ENCODE assay signal across 9 cellular contexts in the genomic region with DNA sequence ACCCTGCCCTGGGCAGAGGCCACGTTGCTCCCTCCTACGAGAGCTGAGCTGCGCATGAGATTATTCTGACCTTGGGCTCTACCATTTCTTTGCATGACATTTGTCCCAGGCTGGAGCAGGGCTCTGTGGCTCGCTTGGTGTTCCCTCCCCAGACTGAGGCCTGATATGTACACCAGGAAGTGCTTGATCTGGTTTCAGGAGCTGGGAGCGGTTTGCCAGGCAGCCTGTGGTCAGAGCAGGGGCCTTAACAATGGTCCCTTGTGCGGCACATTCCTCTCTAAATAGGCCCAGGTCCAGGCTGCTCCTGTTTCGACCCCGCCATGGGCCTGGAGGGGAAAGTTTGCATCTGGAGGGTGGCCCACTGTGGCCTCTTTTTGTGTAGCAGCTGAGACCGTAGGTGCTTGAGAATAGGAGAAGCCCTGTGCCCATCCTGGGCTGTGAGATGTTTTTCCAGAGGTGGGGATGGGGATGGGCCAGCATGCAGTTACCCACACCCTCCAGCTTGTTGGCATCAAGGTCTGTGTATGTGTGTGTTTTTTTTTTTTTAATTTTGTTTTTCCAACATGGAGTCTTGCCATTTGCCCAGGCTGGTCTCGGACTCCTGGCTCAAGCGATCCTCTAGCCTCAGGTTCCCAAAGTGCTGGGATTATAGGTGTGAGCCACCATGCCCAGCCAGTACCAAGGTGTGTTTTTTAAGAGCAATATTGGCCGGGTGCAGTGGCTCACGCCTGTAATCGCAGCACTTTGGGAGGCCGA.
DNase-seq lines count a peak whose midpoint lies in the region; ATAC-seq, FAIRE-seq and TF ChIP-seq lines count a peak whose summit lies in the region.
"Had no signal": no experiment of that assay in that cellular context is flagged by ENCODE, and none has a peak within 500 bp of the region (broad histone marks: within the 10 kb centered on the region; RNA-seq: fewer than 3 reads in every experiment).

No MANE protein-coding gene starts in this region.

- H2BK5ac ChIP-seq in H1 (ENCODE audit: low read depth, low read length) = peak overlapping the region; percentile 66

- H3K4me3 ChIP-seq in H1 (ENCODE audit: extremely low read depth in 1 of 4, insufficient read depth in 2 of 4, low read depth in 3 of 4, low read length in 4 of 4) = no peak overlapping the region
- no peak overlapping the region for H3K4me3 ChIP-seq in mucosa of stomach (ENCODE audit: low read length)

- no peak overlapping the region; a peak in 2 of 7 replicates for H3K9ac ChIP-seq in H1 (replicated peaks in 1 of 4; ENCODE audit: extremely low read depth in 1 of 4, low read depth in 3 of 4, low read length in 3 of 4)
- H3K9ac ChIP-seq in mucosa of stomach (ENCODE audit: low read length) = peak overlapping the region; percentile 54

- no peak for ATAC-seq in activated naive CD4-positive, alpha-beta T cell treated with anti-CD3 and anti-CD28 coated beads, Interleukin-2, amount 50 U/mL, for 72 hours

- no peak for DNase-seq in activated naive CD4-positive, alpha-beta T cell treated with anti-CD3 and anti-CD28 coated beads, Interleukin-2, amount 10 ng/mL, durations not matched to agents 7 days and 5 days
- no peak for DNase-seq in activated naive CD4-positive, alpha-beta T cell treated with anti-CD3 and anti-CD28 coated beads, Interleukin-2, amount 50 U/mL, for 16 hours
- DNase-seq in H1 (ENCODE audit: low read depth in 1 of 2, low spot score in 2 of 2) (no peak), urothelium cell line (ENCODE audit: low spot score) (peak; percentile 77), A172 (ENCODE audit: low spot score) (no peak)
- DNase-seq in activated T-cell treated with anti-CD3 and anti-CD28 coated beads, Interleukin-2, amount 50 U/mL, for 48 hours = no peak
- no peak for DNase-seq in activated naive CD4-positive, alpha-beta T cell treated with anti-CD3 and anti-CD28 coated beads, Interleukin-2, amount 50 U/mL, for 72 hours (ENCODE audit: low spot score in 2 of 2)
- DNase-seq: activated naive CD8-positive, alpha-beta T cell treated with anti-CD3 and anti-CD28 coated beads for 36 hours had no signal

- H3K9me3 ChIP-seq in H1 (ENCODE audit: insufficient read depth in 2 of 2, low read depth in 1 of 2, low read length in 1 of 2) (no peaks in the 10 kb centered on the region), mucosa of stomach (ENCODE audit: control insufficient read depth, low read length) (no peaks in the 10 kb centered on the region)

- H3K23me2 ChIP-seq in H1 (ENCODE audit: low read depth, low read length) = no peaks in the 10 kb centered on the region; the same call in 1 of the 2 replicates

- H3K27ac Mint-ChIP-seq in activated naive CD4-positive, alpha-beta T cell treated with anti-CD3 and anti-CD28 coated beads, Interleukin-2, amount 10 ng/mL, durations not matched to agents 7 days and 5 days = peak overlapping the region; percentile 69
- no peak overlapping the region for H3K27ac Mint-ChIP-seq in activated naive CD4-positive, alpha-beta T cell treated with anti-CD3 and anti-CD28 coated beads, Interleukin-2, amount 50 U/mL, for 72 hours
- H3K27ac Mint-ChIP-seq: activated naive CD8-positive, alpha-beta T cell treated with anti-CD3 and anti-CD28 coated beads for 36 hours had no signal

- no peak overlapping the region for H3K56ac ChIP-seq in H1 (replicated peaks; ENCODE audit: insufficient read length, low read depth, low read length)

- POLR2A ChIA-PET in H1 (lab: Charles Lee; ENCODE audit: partially characterized antibody) = interaction anchor here (1.0 kb wide), 1 partner anchor 12 kb away, joined by 3 read pairs; no protein-coding TSS in a partner anchor

- H3K4me1 Mint-ChIP-seq in activated naive CD4-positive, alpha-beta T cell treated with anti-CD3 and anti-CD28 coated beads, Interleukin-2, amount 10 ng/mL, durations not matched to agents 7 days and 5 days = peaks cover 91% of the 10 kb centered on the region

- TF ChIP-seq POLR2A in H1 (IDR thresholded peaks at IDR 0.05; ENCODE audit: control extremely low read depth in 1 of 2, low read depth in 2 of 2, low read length in 2 of 2) = no peak

- H3K14ac ChIP-seq in H1 (ENCODE audit: insufficient read length) = no peak overlapping the region

- peak overlapping the region; percentile 85 for H3K18ac ChIP-seq in H1 (ENCODE audit: extremely low read depth, low read length)

- no peaks in the 10 kb centered on the region for H3K27me3 ChIP-seq in H1 (replicated peaks in 1 of 4; ENCODE audit: control insufficient read depth in 3 of 4, extremely low read depth in 1 of 4, insufficient read depth in 3 of 4, low read length in 3 of 4)
- H3K27me3 ChIP-seq in mucosa of stomach (ENCODE audit: control insufficient read depth, insufficient read depth, low read length) = no peaks in the 10 kb centered on the region

- H3K9me3 Mint-ChIP-seq in activated naive CD4-positive, alpha-beta T cell treated with anti-CD3 and anti-CD28 coated beads, Interleukin-2, amount 10 ng/mL, durations not matched to agents 7 days and 5 days = no peaks in the 10 kb centered on the region
- no peaks in the 10 kb centered on the region for H3K9me3 Mint-ChIP-seq in activated naive CD4-positive, alpha-beta T cell treated with anti-CD3 and anti-CD28 coated beads, Interleukin-2, amount 50 U/mL, for 72 hours
- H3K9me3 Mint-ChIP-seq: activated naive CD8-positive, alpha-beta T cell treated with anti-CD3 and anti-CD28 coated beads for 36 hours had no signal

- 0 out of 2 replicates have a peak overlapping the region, but pooled peaks have one; percentile 20 for H4K8ac ChIP-seq in H1 (ENCODE audit: extremely low read depth, insufficient read depth, low read length)

- no peak overlapping the region for H4K5ac ChIP-seq in H1 (ENCODE audit: insufficient read length, low read depth, low read length)

- no peak overlapping the region for H2BK20ac ChIP-seq in H1 (ENCODE audit: low read length)

- H2BK12ac ChIP-seq in H1 (ENCODE audit: low read depth, low read length) = no peak overlapping the region

- TF ChIP-seq RAD21 in H1 (IDR thresholded peaks at IDR 0.05 in 1 of 2, conservative IDR thresholded peaks at IDR 0.05 in 1 of 2; ENCODE audit: low read depth in 2 of 2, low read length in 2 of 2) = no peak

- WGBS in H1 (ENCODE audit: extremely low coverage in 1 of 2, insufficient coverage in 1 of 2, insufficient read length in 1 of 2, insufficient replicate concordance in 2 of 2, low coverage in 1 of 2, low lambda C conversion rate in 2 of 2, missing lambda C conversion rate in 1 of 2), 2 experiments = 85% methylated on average over 15 of the region's 15 CpGs; no CpG with 5 or more reads in 1 of the 2 experiments

- H2AK5ac ChIP-seq in H1 (ENCODE audit: low read depth, low read length) = peak overlapping the region; percentile 66; the same call in 1 of the 2 replicates

- no peak overlapping the region for H2AFZ ChIP-seq in H1 (ENCODE audit: low read length)

- H4K91ac ChIP-seq in H1 (replicated peaks; ENCODE audit: insufficient read length, low read length) = no peak overlapping the region

- H3K36me3 ChIP-seq in H1 (ENCODE audit: control insufficient read depth in 2 of 4, insufficient read depth in 4 of 4, low read length in 3 of 4) = no peaks in the 10 kb centered on the region; a peak in 1 of 8 replicates
- no peaks in the 10 kb centered on the region for H3K36me3 ChIP-seq in mucosa of stomach (ENCODE audit: control insufficient read depth, insufficient read depth, low read length)

- H3K4me1 ChIP-seq in H1 (replicated peaks in 1 of 4; ENCODE audit: control insufficient read depth in 3 of 4, insufficient read depth in 4 of 4, low read length in 3 of 4) (peaks cover 16 to 37% (median 33%) of the 10 kb centered on the region in 4 experiments), mucosa of stomach (ENCODE audit: control insufficient read depth, insufficient read depth, low read length) (peaks cover 51% of the 10 kb centered on the region)

- H3K4ac ChIP-seq in H1 (replicated peaks; ENCODE audit: insufficient read length, low read depth, low read length) = no peak overlapping the region

- TF ChIP-seq EP300 in H1 (IDR thresholded peaks at IDR 0.05; ENCODE audit: borderline replicate concordance in 1 of 2, low read depth in 2 of 2, low read length in 2 of 2) = no peak

- H3K27me3 Mint-ChIP-seq in activated naive CD4-positive, alpha-beta T cell treated with anti-CD3 and anti-CD28 coated beads, Interleukin-2, amount 10 ng/mL, durations not matched to agents 7 days and 5 days = no peaks in the 10 kb centered on the region
- H3K27me3 Mint-ChIP-seq: activated naive CD8-positive, alpha-beta T cell treated with anti-CD3 and anti-CD28 coated beads for 36 hours had no signal

- peaks cover 23 to 71% of the 10 kb centered on the region in 2 experiments; a peak in 3 of 4 replicates for H3K79me2 ChIP-seq in H1 (ENCODE audit: control insufficient read depth in 1 of 2, insufficient read depth in 2 of 2, low read length in 2 of 2)

- H4K20me1 ChIP-seq in H1 (replicated peaks in 1 of 2; ENCODE audit: control insufficient read depth in 1 of 2, insufficient read depth in 2 of 2, low read length in 2 of 2) = peaks cover 12 to 29% of the 10 kb centered on the region in 2 experiments

- no peak overlapping the region for H2BK120ac ChIP-seq in H1 (replicated peaks; ENCODE audit: low read depth, low read length)

- no peak for FAIRE-seq in H1 (lab: Jason Lieb, UNC)
- no peak for FAIRE-seq in urothelium cell line (lab: Jason Lieb, UNC)

- 0 out of 2 replicates have a peak overlapping the region, but pooled peaks have one; percentile 20 for H3K27ac ChIP-seq in H1 (ENCODE audit: low read depth, low read length)

- no peak overlapping the region for H3K4me3 Mint-ChIP-seq in activated naive CD4-positive, alpha-beta T cell treated with anti-CD3 and anti-CD28 coated beads, Interleukin-2, amount 10 ng/mL, durations not matched to agents 7 days and 5 days
- H3K4me3 Mint-ChIP-seq: activated naive CD8-positive, alpha-beta T cell treated with anti-CD3 and anti-CD28 coated beads for 36 hours had no signal

- no peak overlapping the region for H3K23ac ChIP-seq in H1 (ENCODE audit: insufficient read length)

- CTCF ChIA-PET in activated naive CD4-positive, alpha-beta T cell treated with anti-CD3 and anti-CD28 coated beads, Interleukin-2, amount 10 ng/mL, durations not matched to agents 7 days and 5 days (lab: Charles Lee) = interaction anchor here (1.5 kb wide), 1 partner anchor 100 kb away, joined by 5 read pairs; no protein-coding TSS in a partner anchor
- CTCF ChIA-PET in H1 (lab: Charles Lee; ENCODE audit: partially characterized antibody) = interaction anchor here (0.5 to 39.2 kb wide), 2 partner anchors 35 to 83 kb away, joined by 3 to 512 read pairs; no protein-coding TSS in a partner anchor

- H2BK15ac ChIP-seq in H1 (ENCODE audit: low read length) = 0 out of 2 replicates have a peak overlapping the region, but pooled peaks have one; percentile 88

- peaks cover 59% of the 10 kb centered on the region for H3K36me3 Mint-ChIP-seq in activated naive CD4-positive, alpha-beta T cell treated with anti-CD3 and anti-CD28 coated beads, Interleukin-2, amount 10 ng/mL, durations not matched to agents 7 days and 5 days
- H3K36me3 Mint-ChIP-seq in activated naive CD4-positive, alpha-beta T cell treated with anti-CD3 and anti-CD28 coated beads, Interleukin-2, amount 50 U/mL, for 72 hours = no peaks in the 10 kb centered on the region

- TF ChIP-seq CTCF in H1 (IDR thresholded peaks at IDR 0.05; ENCODE audit: control extremely low read depth in 1 of 3, insufficient read depth in 1 of 3, low read depth in 1 of 3, low read length in 3 of 3) = no peak

- no peak overlapping the region for H3K4me2 ChIP-seq in H1 (ENCODE audit: insufficient read depth in 1 of 2, low read depth in 2 of 2, low read length in 2 of 2)

- peaks cover 30% of the 10 kb centered on the region for H3K79me1 ChIP-seq in H1 (ENCODE audit: low read depth, low read length)
